2 cellular contexts compared by ENCODE assay signal in the genomic region with DNA sequence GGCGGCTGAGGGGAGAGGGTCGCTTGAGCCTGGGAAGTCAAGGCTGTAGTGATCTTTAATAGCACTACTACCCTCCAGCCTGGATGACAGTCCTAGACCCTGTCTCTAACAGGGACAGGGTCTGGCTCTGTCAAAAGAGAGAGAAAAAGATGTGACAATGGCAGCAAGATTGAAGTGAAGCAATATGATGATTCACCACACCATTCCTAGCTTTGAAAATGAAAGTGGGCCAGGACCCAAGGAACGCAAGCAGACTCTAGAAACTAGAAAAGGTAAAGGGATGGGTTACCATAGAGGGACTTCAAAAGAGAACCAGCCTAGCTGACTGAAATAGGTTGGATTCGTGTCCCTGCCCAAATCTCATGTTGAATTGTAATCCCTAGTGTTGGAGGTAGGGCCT.
TF ChIP-seq lines count a peak whose summit lies in the region.

No MANE protein-coding gene starts in this region.

TF ChIP-seq in IMR-90, 13 proteins besides CTCF, POLR2A, EP300 and RAD21:
- no peak for TF ChIP-seq FOS (IDR thresholded peaks at IDR 0.05; ENCODE audit: low read depth, low read length)
- no peak for TF ChIP-seq MXI1 (IDR thresholded peaks at IDR 0.05; ENCODE audit: borderline replicate concordance, low read depth, low read length)
- TF ChIP-seq CEBPB (IDR thresholded peaks at IDR 0.05; ENCODE audit: low read depth, low read length): peak; percentile 71
- no peak for TF ChIP-seq MAZ (IDR thresholded peaks at IDR 0.05; ENCODE audit: borderline replicate concordance, low read depth, low read length)
- no peak for TF ChIP-seq RFX5 (IDR thresholded peaks at IDR 0.05; ENCODE audit: low read depth, low read length)
- TF ChIP-seq, protein P1, sequence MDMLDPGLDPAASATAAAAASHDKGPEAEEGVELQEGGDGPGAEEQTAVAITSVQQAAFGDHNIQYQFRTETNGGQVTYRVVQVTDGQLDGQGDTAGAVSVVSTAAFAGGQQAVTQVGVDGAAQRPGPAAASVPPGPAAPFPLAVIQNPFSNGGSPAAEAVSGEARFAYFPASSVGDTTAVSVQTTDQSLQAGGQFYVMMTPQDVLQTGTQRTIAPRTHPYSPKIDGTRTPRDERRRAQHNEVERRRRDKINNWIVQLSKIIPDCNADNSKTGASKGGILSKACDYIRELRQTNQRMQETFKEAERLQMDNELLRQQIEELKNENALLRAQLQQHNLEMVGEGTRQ (IDR thresholded peaks at IDR 0.05; ENCODE audit: low read depth, low read length): no peak

TF ChIP-seq in H1, 55 proteins besides CTCF, POLR2A, EP300 and RAD21:
- TF ChIP-seq BACH1 (IDR thresholded peaks at IDR 0.05; ENCODE audit: low read length) (no peak), TEAD4 (IDR thresholded peaks at IDR 0.05; ENCODE audit: low read depth, low read length) (no peak), HDAC6 (IDR thresholded peaks at IDR 0.05; ENCODE audit: low read depth, low read length) (no peak), GABPA (IDR thresholded peaks at IDR 0.05; ENCODE audit: borderline replicate concordance, insufficient read depth, low read length) (no peak), JUND (IDR thresholded peaks at IDR 0.05; ENCODE audit: low read length) (no peak), POU5F1 (IDR thresholded peaks at IDR 0.05; ENCODE audit: low read depth, low read length) (no peak), NANOG (IDR thresholded peaks at IDR 0.05; ENCODE audit: insufficient read depth, low read depth, low read length, poor library complexity, severe bottlenecking) (no peak), KDM5A (IDR thresholded peaks at IDR 0.05; ENCODE audit: low read length) (no peak), PHF8 (conservative IDR thresholded peaks at IDR 0.05; ENCODE audit: low read depth, low read length) (no peak), BCL11A (IDR thresholded peaks at IDR 0.05; ENCODE audit: low read depth in 2 of 2, low read length in 2 of 2) (no peak), ZNF274 (IDR thresholded peaks at IDR 0.05; ENCODE audit: borderline replicate concordance, extremely low read depth, low read length) (no peak), MAFK (IDR thresholded peaks at IDR 0.05; ENCODE audit: low read depth, low read length) (no peak), CBX8 (IDR thresholded peaks at IDR 0.05; ENCODE audit: borderline replicate concordance, low read depth, low read length) (no peak), RNF2 (IDR thresholded peaks at IDR 0.05; ENCODE audit: borderline replicate concordance, low read depth, low read length, missing control alignments, poor library complexity, severe bottlenecking) (no peak)
- TF ChIP-seq, protein P2, sequence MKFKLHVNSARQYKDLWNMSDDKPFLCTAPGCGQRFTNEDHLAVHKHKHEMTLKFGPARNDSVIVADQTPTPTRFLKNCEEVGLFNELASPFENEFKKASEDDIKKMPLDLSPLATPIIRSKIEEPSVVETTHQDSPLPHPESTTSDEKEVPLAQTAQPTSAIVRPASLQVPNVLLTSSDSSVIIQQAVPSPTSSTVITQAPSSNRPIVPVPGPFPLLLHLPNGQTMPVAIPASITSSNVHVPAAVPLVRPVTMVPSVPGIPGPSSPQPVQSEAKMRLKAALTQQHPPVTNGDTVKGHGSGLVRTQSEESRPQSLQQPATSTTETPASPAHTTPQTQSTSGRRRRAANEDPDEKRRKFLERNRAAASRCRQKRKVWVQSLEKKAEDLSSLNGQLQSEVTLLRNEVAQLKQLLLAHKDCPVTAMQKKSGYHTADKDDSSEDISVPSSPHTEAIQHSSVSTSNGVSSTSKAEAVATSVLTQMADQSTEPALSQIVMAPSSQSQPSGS (IDR thresholded peaks at IDR 0.05; ENCODE audit: low read length): no peak
